ENCODE assay signal across 9 cellular contexts in the genomic region with DNA sequence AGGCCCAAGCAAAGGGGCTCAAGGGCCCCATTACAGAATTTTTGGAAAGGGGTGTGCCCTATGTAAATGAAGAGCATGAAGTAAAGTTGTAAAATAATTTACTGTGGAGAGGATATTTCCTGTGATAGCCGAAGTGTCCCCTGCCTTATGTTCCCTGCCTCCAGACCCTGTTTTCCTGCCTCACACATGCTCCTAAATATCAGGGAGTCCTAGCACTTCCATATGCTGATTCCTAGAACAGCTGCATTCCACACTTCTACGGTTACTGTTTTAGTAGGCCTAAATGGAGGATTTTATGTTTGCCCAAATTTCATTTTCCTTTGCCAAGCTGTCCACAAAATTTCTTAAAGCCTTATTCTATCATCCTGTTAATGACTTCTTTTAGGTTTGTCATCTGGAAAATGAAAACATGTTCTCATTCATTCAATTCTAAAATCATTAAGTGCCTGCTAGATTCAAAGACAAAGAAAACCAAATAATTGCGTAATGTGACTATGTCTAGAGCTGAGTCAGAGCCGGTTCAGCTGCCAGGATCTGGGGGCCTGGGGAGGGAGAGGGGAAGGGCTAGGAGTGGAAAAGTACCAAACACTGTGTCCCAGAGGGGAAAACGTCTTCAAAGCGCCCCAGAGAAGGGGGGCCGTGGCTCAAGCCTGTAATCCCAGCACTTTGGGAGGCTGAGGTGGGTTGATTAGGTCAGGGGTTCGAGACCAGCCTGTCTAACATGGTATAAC. TPM values are rescaled to one million over a fixed set of nuclear protein-coding genes. Genes with fewer than 3 reads are reported as not detected.
DNase-seq lines count a peak whose midpoint lies in the region; ATAC-seq and TF ChIP-seq lines count a peak whose summit lies in the region.
"Had no signal": no experiment of that assay in that cellular context is flagged by ENCODE, and none has a peak within 500 bp of the region (broad histone marks: within the 10 kb centered on the region; RNA-seq: fewer than 3 reads in every experiment).

No MANE protein-coding gene starts in this region.

- in situ Hi-C loops in astrocyte of the spinal cord (cut with HindIII; ENCODE audit: low sequenced_read_pairs): no loop called here

- peak overlapping the region in 1 of 2 donors; percentile 1 for H3K27ac ChIP-seq in right atrium auricular region

- no peaks in the 10 kb centered on the region for H3K4me1 ChIP-seq in right atrium auricular region

- H3K9me3 ChIP-seq in right atrium auricular region: peaks cover 0 to 8% of the 10 kb centered on the region in 2 donors

- H3K36me3 ChIP-seq in right atrium auricular region: no peaks in the 10 kb centered on the region

- ATAC-seq in Right ventricle myocardium inferior (peak; percentile 52), GM21825 (IDR thresholded peaks at IDR 0.05; ENCODE audit: unreplicated experiment) (no peak), HG03457 (IDR thresholded peaks at IDR 0.05; ENCODE audit: unreplicated experiment) (no peak), HG02981 (IDR thresholded peaks at IDR 0.05; ENCODE audit: unreplicated experiment) (no peak)

- DNase-seq in Right ventricle myocardium inferior (ENCODE audit: missing footprints): peak; percentile 72
- DNase-seq in right atrium auricular region (ENCODE audit: low spot score): no peak
- peak; percentile 95 for DNase-seq in astrocyte of the spinal cord (ENCODE audit: low read depth, low spot score)
- peak; percentile 77 for DNase-seq in kidney tubule cell (ENCODE audit: low spot score)
- no peak for DNase-seq in mucosa of gallbladder (ENCODE audit: low spot score)
- DNase-seq: DND-41 had no signal

- intact Hi-C loops in Right ventricle myocardium inferior (cut with DNase I): no loop called here

- H3K4me3 ChIP-seq in right atrium auricular region (no peak overlapping the region), astrocyte of the spinal cord (ENCODE audit: low read depth, low read length) (no peak overlapping the region)

- H3K27me3 ChIP-seq in right atrium auricular region: no peaks in the 10 kb centered on the region

- TF ChIP-seq CTCF in right atrium auricular region (IDR thresholded peaks at IDR 0.05): no peak
- no peak for TF ChIP-seq CTCF in astrocyte of the spinal cord (IDR thresholded peaks at IDR 0.05; ENCODE audit: low read depth, low read length)

RNA-seq across cellular contexts. Expression of a gene that starts 25.8 kb away (rescaled TPM):
- total RNA-seq in Right ventricle myocardium inferior (82.8 TPM), right atrium auricular region (10 to 100 TPM; 20.2 to 22.9 TPM), mucosa of gallbladder (64.2 TPM)

RNA-seq across cellular contexts. Expression of a gene that starts 47.3 kb away (rescaled TPM):
- total RNA-seq in Right ventricle myocardium inferior (34.5 TPM), right atrium auricular region (10 to 100 TPM; 18.7 to 28.9 TPM), mucosa of gallbladder (56.7 TPM)

Comparison
In these comparisons a context has a peak if more than half of its experiments do, and no peak if none do; other contexts are left out.
1. DNase-seq: peak in Right ventricle myocardium inferior (single experiment), astrocyte of the spinal cord (single experiment) and kidney tubule cell (single experiment); none in right atrium auricular region (single experiment) and mucosa of gallbladder (single experiment).